ENCODE assay signal across 7 cellular contexts in the genomic region with DNA sequence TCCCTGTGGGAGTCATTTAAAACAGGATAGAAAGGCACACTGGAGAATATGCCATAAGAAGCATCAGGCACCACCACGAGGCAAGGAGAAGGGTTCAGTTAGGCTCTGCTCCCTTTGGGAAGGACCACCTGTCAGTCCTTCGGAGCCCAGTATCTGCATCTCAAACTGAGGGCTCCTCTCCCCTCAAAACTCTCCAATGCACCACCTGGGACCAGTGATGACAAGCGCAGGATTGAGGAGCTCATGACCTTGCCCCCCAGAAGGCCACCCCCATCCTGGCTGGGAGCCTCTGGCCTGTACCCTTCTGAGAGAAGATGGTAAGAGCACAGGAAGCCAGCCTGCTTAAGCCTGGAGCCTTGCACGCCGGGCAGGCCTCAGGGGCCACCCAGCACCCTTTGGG. TPM values are rescaled to one million over a fixed set of nuclear protein-coding genes. Genes with fewer than 3 reads are reported as not detected.
"Had no signal": no experiment of that assay in that cellular context is flagged by ENCODE, and none has a peak within 500 bp of the region (broad histone marks: within the 10 kb centered on the region; RNA-seq: fewer than 3 reads in every experiment).

No MANE protein-coding gene starts in this region.

- DNase-seq: IMR-90, KBM-7 had no signal

- H3K36me3 Mint-ChIP-seq: IgD-negative memory B cell had no signal

- H3K27ac ChIP-seq: HL-60 had no signal

- H3K4me1 Mint-ChIP-seq: IgD-negative memory B cell had no signal

- ATAC-seq: HepG2, K562 had no signal

- H3K4me3 ChIP-seq: K562 had no signal

- H3K27ac Mint-ChIP-seq: IgD-negative memory B cell had no signal

- H3K4me3 Mint-ChIP-seq: IgD-negative memory B cell had no signal

- H3K27me3 Mint-ChIP-seq: IgD-negative memory B cell had no signal

RNA-seq across cellular contexts. Expression of a gene that starts 39.4 kb away (rescaled TPM):
- total RNA-seq: HepG2, HT-29, K562 had no signal
- polyA plus RNA-seq: HepG2, IgD-negative memory B cell, K562 had no signal
